1 cellular context compared by ENCODE assay signal in the genomic region with DNA sequence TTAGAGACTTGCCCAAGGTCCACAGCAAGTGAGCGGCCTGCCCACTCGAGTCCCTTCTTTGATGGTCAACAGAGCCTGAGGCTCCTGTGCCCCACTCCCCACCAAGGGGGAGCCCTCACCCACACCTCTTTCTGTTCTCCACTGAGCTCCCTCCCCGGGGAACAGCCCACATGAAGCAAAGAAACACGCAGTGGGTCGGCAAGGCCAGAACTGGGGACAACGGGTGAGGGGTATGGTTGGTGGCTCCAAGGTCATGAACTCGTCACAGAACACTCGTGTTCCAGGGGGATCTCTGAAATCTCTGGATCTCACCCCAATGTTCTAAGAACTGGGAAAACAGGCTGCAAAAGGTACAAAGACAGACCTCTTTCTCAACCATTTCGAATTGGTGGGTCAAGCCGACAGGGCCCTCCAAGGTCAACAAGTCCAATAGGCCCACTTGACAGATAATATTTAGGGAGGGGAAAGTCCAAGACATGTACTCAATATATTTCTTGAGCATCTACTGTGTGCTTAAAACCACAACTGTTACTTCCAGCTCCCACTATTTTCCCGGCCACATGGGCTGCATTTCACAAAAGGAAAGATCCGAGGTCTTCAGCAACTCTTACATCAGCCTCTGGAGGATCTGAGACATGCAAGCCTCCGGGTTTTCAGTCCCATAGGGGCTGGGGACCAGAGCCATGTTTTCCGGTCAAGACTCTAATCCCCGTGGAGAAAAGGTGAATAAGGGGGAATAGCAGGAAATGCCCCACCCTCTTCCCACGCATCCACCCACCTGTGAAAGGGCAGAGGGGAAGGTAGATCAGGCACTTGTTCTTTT.
TF ChIP-seq lines count a peak whose summit lies in the region.

No MANE protein-coding gene starts in this region.

TF ChIP-seq in GM23338, 12 proteins besides CTCF, POLR2A, EP300 and RAD21 (continued from another document):
- TF ChIP-seq, protein P1, sequence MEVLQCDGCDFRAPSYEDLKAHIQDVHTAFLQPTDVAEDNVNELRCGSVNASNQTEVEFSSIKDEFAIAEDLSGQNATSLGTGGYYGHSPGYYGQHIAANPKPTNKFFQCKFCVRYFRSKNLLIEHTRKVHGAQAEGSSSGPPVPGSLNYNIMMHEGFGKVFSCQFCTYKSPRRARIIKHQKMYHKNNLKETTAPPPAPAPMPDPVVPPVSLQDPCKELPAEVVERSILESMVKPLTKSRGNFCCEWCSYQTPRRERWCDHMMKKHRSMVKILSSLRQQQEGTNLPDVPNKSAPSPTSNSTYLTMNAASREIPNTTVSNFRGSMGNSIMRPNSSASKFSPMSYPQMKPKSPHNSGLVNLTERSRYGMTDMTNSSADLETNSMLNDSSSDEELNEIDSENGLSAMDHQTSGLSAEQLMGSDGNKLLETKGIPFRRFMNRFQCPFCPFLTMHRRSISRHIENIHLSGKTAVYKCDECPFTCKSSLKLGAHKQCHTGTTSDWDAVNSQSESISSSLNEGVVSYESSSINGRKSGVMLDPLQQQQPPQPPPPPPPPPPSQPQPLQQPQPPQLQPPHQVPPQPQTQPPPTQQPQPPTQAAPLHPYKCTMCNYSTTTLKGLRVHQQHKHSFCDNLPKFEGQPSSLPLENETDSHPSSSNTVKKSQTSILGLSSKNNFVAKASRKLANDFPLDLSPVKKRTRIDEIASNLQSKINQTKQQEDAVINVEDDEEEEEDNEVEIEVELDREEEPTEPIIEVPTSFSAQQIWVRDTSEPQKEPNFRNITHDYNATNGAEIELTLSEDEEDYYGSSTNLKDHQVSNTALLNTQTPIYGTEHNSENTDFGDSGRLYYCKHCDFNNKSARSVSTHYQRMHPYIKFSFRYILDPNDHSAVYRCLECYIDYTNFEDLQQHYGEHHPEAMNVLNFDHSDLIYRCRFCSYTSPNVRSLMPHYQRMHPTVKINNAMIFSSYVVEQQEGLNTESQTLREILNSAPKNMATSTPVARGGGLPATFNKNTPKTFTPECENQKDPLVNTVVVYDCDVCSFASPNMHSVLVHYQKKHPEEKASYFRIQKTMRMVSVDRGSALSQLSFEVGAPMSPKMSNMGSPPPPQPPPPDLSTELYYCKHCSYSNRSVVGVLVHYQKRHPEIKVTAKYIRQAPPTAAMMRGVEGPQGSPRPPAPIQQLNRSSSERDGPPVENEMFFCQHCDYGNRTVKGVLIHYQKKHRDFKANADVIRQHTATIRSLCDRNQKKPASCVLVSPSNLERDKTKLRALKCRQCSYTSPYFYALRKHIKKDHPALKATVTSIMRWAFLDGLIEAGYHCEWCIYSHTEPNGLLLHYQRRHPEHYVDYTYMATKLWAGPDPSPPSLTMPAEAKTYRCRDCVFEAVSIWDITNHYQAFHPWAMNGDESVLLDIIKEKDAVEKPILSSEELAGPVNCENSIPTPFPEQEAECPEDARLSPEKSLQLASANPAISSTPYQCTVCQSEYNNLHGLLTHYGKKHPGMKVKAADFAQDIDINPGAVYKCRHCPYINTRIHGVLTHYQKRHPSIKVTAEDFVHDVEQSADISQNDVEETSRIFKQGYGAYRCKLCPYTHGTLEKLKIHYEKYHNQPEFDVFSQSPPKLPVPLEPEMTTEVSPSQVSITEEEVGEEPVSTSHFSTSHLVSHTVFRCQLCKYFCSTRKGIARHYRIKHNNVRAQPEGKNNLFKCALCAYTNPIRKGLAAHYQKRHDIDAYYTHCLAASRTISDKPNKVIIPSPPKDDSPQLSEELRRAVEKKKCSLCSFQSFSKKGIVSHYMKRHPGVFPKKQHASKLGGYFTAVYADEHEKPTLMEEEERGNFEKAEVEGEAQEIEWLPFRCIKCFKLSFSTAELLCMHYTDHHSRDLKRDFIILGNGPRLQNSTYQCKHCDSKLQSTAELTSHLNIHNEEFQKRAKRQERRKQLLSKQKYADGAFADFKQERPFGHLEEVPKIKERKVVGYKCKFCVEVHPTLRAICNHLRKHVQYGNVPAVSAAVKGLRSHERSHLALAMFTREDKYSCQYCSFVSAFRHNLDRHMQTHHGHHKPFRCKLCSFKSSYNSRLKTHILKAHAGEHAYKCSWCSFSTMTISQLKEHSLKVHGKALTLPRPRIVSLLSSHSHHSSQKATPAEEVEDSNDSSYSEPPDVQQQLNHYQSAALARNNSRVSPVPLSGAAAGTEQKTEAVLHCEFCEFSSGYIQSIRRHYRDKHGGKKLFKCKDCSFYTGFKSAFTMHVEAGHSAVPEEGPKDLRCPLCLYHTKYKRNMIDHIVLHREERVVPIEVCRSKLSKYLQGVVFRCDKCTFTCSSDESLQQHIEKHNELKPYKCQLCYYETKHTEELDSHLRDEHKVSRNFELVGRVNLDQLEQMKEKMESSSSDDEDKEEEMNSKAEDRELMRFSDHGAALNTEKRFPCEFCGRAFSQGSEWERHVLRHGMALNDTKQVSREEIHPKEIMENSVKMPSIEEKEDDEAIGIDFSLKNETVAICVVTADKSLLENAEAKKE (CRISPR knock-in tag; IDR thresholded peaks at IDR 0.05), result no peak
- TF ChIP-seq ZNF114 (CRISPR knock-in tag; IDR thresholded peaks at IDR 0.05), result no peak
- TF ChIP-seq EZH2 (IDR thresholded peaks at IDR 0.05; ENCODE audit: low read depth, unreplicated experiment), result no peak
- TF ChIP-seq ZNF331 (CRISPR knock-in tag; IDR thresholded peaks at IDR 0.05; ENCODE audit: low read depth), result no peak
- no peak for TF ChIP-seq JUNB (IDR thresholded peaks at IDR 0.05; ENCODE audit: unreplicated experiment)
- TF ChIP-seq, protein P2, sequence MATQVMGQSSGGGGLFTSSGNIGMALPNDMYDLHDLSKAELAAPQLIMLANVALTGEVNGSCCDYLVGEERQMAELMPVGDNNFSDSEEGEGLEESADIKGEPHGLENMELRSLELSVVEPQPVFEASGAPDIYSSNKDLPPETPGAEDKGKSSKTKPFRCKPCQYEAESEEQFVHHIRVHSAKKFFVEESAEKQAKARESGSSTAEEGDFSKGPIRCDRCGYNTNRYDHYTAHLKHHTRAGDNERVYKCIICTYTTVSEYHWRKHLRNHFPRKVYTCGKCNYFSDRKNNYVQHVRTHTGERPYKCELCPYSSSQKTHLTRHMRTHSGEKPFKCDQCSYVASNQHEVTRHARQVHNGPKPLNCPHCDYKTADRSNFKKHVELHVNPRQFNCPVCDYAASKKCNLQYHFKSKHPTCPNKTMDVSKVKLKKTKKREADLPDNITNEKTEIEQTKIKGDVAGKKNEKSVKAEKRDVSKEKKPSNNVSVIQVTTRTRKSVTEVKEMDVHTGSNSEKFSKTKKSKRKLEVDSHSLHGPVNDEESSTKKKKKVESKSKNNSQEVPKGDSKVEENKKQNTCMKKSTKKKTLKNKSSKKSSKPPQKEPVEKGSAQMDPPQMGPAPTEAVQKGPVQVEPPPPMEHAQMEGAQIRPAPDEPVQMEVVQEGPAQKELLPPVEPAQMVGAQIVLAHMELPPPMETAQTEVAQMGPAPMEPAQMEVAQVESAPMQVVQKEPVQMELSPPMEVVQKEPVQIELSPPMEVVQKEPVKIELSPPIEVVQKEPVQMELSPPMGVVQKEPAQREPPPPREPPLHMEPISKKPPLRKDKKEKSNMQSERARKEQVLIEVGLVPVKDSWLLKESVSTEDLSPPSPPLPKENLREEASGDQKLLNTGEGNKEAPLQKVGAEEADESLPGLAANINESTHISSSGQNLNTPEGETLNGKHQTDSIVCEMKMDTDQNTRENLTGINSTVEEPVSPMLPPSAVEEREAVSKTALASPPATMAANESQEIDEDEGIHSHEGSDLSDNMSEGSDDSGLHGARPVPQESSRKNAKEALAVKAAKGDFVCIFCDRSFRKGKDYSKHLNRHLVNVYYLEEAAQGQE (IDR thresholded peaks at IDR 0.05; ENCODE audit: unreplicated experiment), result no peak
- TF ChIP-seq, protein P3, sequence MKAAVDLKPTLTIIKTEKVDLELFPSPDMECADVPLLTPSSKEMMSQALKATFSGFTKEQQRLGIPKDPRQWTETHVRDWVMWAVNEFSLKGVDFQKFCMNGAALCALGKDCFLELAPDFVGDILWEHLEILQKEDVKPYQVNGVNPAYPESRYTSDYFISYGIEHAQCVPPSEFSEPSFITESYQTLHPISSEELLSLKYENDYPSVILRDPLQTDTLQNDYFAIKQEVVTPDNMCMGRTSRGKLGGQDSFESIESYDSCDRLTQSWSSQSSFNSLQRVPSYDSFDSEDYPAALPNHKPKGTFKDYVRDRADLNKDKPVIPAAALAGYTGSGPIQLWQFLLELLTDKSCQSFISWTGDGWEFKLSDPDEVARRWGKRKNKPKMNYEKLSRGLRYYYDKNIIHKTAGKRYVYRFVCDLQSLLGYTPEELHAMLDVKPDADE (IDR thresholded peaks at IDR 0.05), result no peak
- no peak for TF ChIP-seq NANOG (IDR thresholded peaks at IDR 0.05; ENCODE audit: borderline replicate concordance)
- TF ChIP-seq POLR2AphosphoS5 (IDR thresholded peaks at IDR 0.05; ENCODE audit: low read depth), result no peak
- no peak for TF ChIP-seq EZH2phosphoT487 (IDR thresholded peaks at IDR 0.05; ENCODE audit: unreplicated experiment)
- TF ChIP-seq STAT1 (IDR thresholded peaks at IDR 0.05; ENCODE audit: unreplicated experiment), result no peak
